ENCODE assay signal across 8 cellular contexts in the genomic region with DNA sequence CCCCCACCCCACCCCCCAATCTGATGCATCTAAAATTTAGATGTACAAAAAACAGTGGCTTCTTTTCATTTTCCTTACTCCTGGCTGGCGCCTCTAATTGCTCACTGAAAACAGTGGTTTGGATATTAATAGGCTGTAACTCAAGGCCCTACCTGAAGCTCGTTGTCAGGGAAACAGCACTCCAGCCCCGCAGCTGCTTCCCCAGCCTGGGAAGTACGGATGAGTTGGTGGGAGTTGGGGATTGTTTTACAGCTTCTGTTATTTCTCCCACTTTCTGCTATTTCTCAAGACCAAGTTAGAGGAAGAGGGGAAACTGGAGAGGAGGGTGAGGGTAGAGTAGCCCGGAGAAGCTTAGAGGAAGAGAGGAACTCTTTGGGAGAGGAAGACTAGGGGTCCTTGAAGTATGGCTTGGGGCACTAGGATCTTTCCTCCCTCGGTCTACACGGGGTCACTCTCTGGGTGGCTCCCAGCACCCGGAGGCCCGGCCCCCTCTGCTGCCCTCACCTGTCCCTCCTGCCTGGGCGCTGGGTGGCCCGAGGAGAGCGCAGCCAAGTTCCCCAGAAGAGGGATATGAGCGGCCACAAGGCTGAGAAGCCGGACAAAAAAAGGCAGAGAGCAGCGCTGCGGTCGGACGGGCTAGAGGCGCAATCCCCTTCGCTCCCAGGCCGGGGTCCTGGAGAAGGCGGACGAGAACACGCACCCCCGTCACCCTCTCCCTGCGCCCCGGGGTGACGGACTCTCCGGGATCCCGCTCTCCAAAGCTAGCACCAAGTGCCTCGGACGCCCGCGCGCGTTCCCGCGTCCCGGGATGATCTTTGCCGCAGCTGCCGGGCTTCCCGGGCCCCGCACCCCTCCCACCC. TPM values are rescaled to one million over a fixed set of nuclear protein-coding genes. Genes with fewer than 3 reads are reported as not detected.
DNase-seq lines count a peak whose midpoint lies in the region; FAIRE-seq and TF ChIP-seq lines count a peak whose summit lies in the region.

No MANE protein-coding gene starts in this region.

- intact Hi-C loops in activated naive CD4-positive, alpha-beta T cell treated with anti-CD3 and anti-CD28 coated beads for 36 hours (cut with micrococcal nuclease) = no loop called here
- intact Hi-C loops in esophagus muscularis mucosa (cut with DNase I) (no loop called here), posterior cingulate gyrus (cut with DNase I) (no loop called here)

- WGBS in esophagus muscularis mucosa = 22% methylated on average over 14 of the region's 43 CpGs

- H3K36me3 Mint-ChIP-seq in activated naive CD4-positive, alpha-beta T cell treated with anti-CD3 and anti-CD28 coated beads for 36 hours (ENCODE audit: low read depth) = no peaks in the 10 kb centered on the region

- FAIRE-seq in frontal cortex (lab: Jason Lieb, UNC) (no peak), GM12891 (lab: Jason Lieb, UNC) (no peak)

- peaks cover 54% of the 10 kb centered on the region for H3K27me3 ChIP-seq in OCI-LY3 (ENCODE audit: low read depth, low read length)
- H3K27me3 ChIP-seq in esophagus muscularis mucosa = peaks cover 6 to 54% (median 30%) of the 10 kb centered on the region in 4 donors

- CTCF ChIA-PET in activated naive CD4-positive, alpha-beta T cell treated with anti-CD3 and anti-CD28 coated beads for 36 hours (lab: Charles Lee) = interaction anchor here (0.7 to 5.0 kb wide), 5 partner anchors 12 to 152 kb away, joined by 3 to 46 read pairs (median 18); no protein-coding TSS in a partner anchor

- DNase-seq in activated naive CD4-positive, alpha-beta T cell treated with anti-CD3 and anti-CD28 coated beads for 36 hours = no peak
- no peak for DNase-seq in activated naive CD4-positive, alpha-beta T cell (lab: John Stamatoyannopoulos, UW)
- peak; percentile 87 for DNase-seq in esophagus muscularis mucosa (ENCODE audit: extremely low spot score)
- DNase-seq in posterior cingulate gyrus = peak in 7 of 10 donors; percentile 11 to 85 (median 19)
- DNase-seq in frontal cortex (ENCODE audit: low spot score in 2 of 2) = no peak
- DNase-seq in foreskin melanocyte = no peak
- no peak for DNase-seq in GM12891 (ENCODE audit: insufficient read length, low spot score)

- H3K27ac Mint-ChIP-seq in activated naive CD4-positive, alpha-beta T cell treated with anti-CD3 and anti-CD28 coated beads for 36 hours = no peak overlapping the region

- H3K4me3 Mint-ChIP-seq in activated naive CD4-positive, alpha-beta T cell treated with anti-CD3 and anti-CD28 coated beads for 36 hours = peak overlapping the region; percentile 53

- peaks cover 1% of the 10 kb centered on the region for H3K4me1 Mint-ChIP-seq in activated naive CD4-positive, alpha-beta T cell treated with anti-CD3 and anti-CD28 coated beads for 36 hours (ENCODE audit: low read depth)

- TF ChIP-seq CTCF in OCI-LY3 (IDR thresholded peaks at IDR 0.05; ENCODE audit: low read depth, low read length) (no peak), esophagus muscularis mucosa (IDR thresholded peaks at IDR 0.05) (no peak)

- H3K4me2 ChIP-seq in OCI-LY3 (ENCODE audit: low read length) = peak overlapping the region; percentile 79

- TF ChIP-seq EP300 in esophagus muscularis mucosa (IDR thresholded peaks at IDR 0.05) = no peak

- H3K9me3 Mint-ChIP-seq in activated naive CD4-positive, alpha-beta T cell treated with anti-CD3 and anti-CD28 coated beads for 36 hours = no peaks in the 10 kb centered on the region

- H2AFZ ChIP-seq in OCI-LY3 (ENCODE audit: low read depth, low read length) = no peak overlapping the region

- H3K36me3 ChIP-seq in OCI-LY3 (replicated peaks; ENCODE audit: low read depth, low read length) (no peaks in the 10 kb centered on the region), esophagus muscularis mucosa (no peaks in the 10 kb centered on the region)

- TF ChIP-seq POLR2A in esophagus muscularis mucosa (IDR thresholded peaks at IDR 0.05; ENCODE audit: low read depth) = no peak
- no peak for TF ChIP-seq POLR2A in GM12891 (IDR thresholded peaks at IDR 0.05; ENCODE audit: low read depth, low read length)

- peaks cover 5% of the 10 kb centered on the region for H3K4me1 ChIP-seq in OCI-LY3 (ENCODE audit: low read length)
- H3K4me1 ChIP-seq in esophagus muscularis mucosa = peaks cover 13 to 22% (median 21%) of the 10 kb centered on the region in 4 donors

- peaks cover 13% of the 10 kb centered on the region for H3K27me3 Mint-ChIP-seq in activated naive CD4-positive, alpha-beta T cell treated with anti-CD3 and anti-CD28 coated beads for 36 hours (ENCODE audit: low read depth)

- H4K20me1 ChIP-seq in OCI-LY3 (ENCODE audit: insufficient read depth, low read length) = no peaks in the 10 kb centered on the region

- H3K9me3 ChIP-seq in OCI-LY3 (ENCODE audit: insufficient read depth, low read length) (no peaks in the 10 kb centered on the region), esophagus muscularis mucosa (no peaks in the 10 kb centered on the region)

- no peak overlapping the region for H3K27ac ChIP-seq in OCI-LY3 (ENCODE audit: low read length)
- H3K27ac ChIP-seq in esophagus muscularis mucosa (replicated peaks in 1 of 4) = no peak overlapping the region

- H3K9ac ChIP-seq in OCI-LY3 (ENCODE audit: low read length) = no peak overlapping the region

- H3K4me3 ChIP-seq in OCI-LY3 (ENCODE audit: low read length) (peak overlapping the region; percentile 81), esophagus muscularis mucosa (peak overlapping the region; percentile 59 to 69 (median 65))

- H3K79me2 ChIP-seq in OCI-LY3 (ENCODE audit: low read length) = no peaks in the 10 kb centered on the region

TF ChIP-seq in GM12891, 5 proteins besides CTCF, POLR2A, EP300 and RAD21:
- TF ChIP-seq TAF1 (IDR thresholded peaks at IDR 0.05; ENCODE audit: low read depth, low read length) (no peak), POU2F2 (IDR thresholded peaks at IDR 0.05; ENCODE audit: low read depth, low read length) (no peak), PAX5 (IDR thresholded peaks at IDR 0.05; ENCODE audit: insufficient read depth, low read length, severe bottlenecking) (no peak), POLR2AphosphoS5 (IDR thresholded peaks at IDR 0.05; ENCODE audit: low read depth, low read length) (no peak), SPI1 (IDR thresholded peaks at IDR 0.05; ENCODE audit: low read depth, low read length) (no peak)

RNA-seq across cellular contexts. Expression of a gene that starts 0.7 kb away (rescaled TPM):
- under 1 TPM; 0.42 to 0.55 TPM for total RNA-seq in activated naive CD4-positive, alpha-beta T cell treated with anti-CD3 and anti-CD28 coated beads for 36 hours
- total RNA-seq in esophagus muscularis mucosa (1 to 10 TPM in 3 of 4 donors, under 1 TPM in 1; 0.83 to 2.5 (median 1.8) TPM), frontal cortex (16.7 TPM)
- 0.09 TPM for polyA plus RNA-seq in GM12891 (2012; ENCODE audit: low read depth, missing spikeins)

RNA-seq across cellular contexts. Expression of a gene that starts 35.2 kb away (rescaled TPM):
- total RNA-seq in activated naive CD4-positive, alpha-beta T cell treated with anti-CD3 and anti-CD28 coated beads for 36 hours = 10 to 100 TPM; 49.6 to 59.7 TPM
- 100 to 1,000 TPM in 3 of 4 donors, 10 to 100 TPM in 1; 67.0 to 138 (median 107) TPM for total RNA-seq in esophagus muscularis mucosa
- 32.2 TPM for total RNA-seq in frontal cortex
- polyA plus RNA-seq in GM12891 (2012; ENCODE audit: low read depth, missing spikeins) = 60.3 TPM

Comparison
In these comparisons a context has a peak if more than half of its experiments do, and no peak if none do; other contexts are left out.
1. DNase-seq: peak in esophagus muscularis mucosa (single experiment) and posterior cingulate gyrus (7 of 10); none in activated naive CD4-positive, alpha-beta T cell treated with anti-CD3 and anti-CD28 coated beads for 36 hours (single experiment), activated naive CD4-positive, alpha-beta T cell (0 of 4), frontal cortex (0 of 2), foreskin melanocyte (single experiment) and GM12891 (single experiment).